Comparison of ENCODE assay signal across 8 cellular contexts in the genomic region with DNA sequence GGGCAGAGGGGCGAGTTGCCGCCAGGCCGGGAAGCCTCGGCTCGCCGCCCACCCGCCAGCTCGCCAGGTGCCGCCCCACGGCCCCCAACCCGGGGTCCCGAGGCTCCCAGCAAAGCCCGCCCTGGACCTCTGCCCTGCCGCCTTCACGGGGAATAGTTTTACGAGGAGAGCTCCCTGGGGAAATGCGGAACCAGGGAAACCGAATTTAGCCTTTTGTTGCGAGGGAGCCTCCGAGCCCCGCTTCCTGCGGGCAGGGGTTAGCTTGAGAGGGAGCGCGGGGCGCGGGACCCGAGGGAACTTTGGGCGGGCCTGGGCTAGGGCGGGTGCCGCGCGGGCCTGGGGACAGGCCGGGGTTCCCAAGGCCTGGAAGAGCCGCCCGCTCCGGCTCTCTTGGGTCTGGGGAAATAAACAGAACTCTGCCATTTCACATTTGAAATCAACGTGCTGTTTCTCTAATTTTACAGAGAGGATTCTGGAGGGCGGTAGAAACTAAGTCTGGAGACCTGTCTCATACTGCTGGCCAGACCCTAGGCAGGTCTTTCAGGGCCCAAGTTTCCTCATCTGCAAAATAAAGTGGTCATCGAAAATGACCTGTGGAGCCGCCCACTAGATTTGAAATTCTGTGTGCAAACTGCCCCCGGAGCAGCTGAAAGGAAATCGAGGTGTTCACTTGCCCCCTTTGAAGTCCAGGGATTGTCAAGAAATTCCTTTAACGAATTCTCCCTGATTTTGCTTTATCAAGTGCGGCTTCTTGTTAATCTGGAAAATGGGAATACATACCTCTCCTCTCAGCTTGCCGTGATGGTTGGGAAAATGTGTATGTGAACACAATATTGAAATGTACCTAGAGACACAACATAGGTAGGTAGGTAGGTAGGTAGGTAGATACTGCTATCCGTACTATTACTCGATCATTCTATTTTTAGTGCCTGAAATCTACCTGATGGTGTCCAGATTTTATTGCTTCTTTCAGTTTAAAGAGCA. TPM values are rescaled to one million over a fixed set of nuclear protein-coding genes. Genes with fewer than 3 reads are reported as not detected.
DNase-seq lines count a peak whose midpoint lies in the region; ATAC-seq, FAIRE-seq and TF ChIP-seq lines count a peak whose summit lies in the region.

No MANE protein-coding gene starts in this region.

- RAD21 ChIA-PET in GM12878 (lab: Charles Lee; ENCODE audit: unreplicated experiment), result interaction anchor here (0.6 to 7.4 kb wide), 6 partner anchors 11 to 909 kb away, joined by 3 to 282 read pairs (median 3); a partner anchor contains a TSS

- ATAC-seq in GM19035 (IDR thresholded peaks at IDR 0.05; ENCODE audit: unreplicated experiment) (peak; percentile 13), HG03469 (IDR thresholded peaks at IDR 0.05; ENCODE audit: unreplicated experiment) (peak; percentile 4), GM12878 (peak; percentile 10), HG03457 (IDR thresholded peaks at IDR 0.05; ENCODE audit: unreplicated experiment) (no peak)

- H3K4me1 ChIP-seq in PC-9 (replicated peaks; ENCODE audit: insufficient read depth), result peaks cover 29% of the 10 kb centered on the region
- H3K4me1 ChIP-seq in GM12878 (ENCODE audit: control insufficient read depth, insufficient read depth, low read length), result peaks cover 11% of the 10 kb centered on the region
- peaks cover 13% of the 10 kb centered on the region for H3K4me1 ChIP-seq in iPS-15b (ENCODE audit: control insufficient read depth, insufficient read depth, low read length)
- H3K4me1 ChIP-seq in skeletal muscle tissue (ENCODE audit: control insufficient read depth in 3 of 3, insufficient read depth in 3 of 3, low read length in 3 of 3), result peaks cover 18 to 38% (median 32%) of the 10 kb centered on the region in 3 donors

- peaks cover 9% of the 10 kb centered on the region for H3F3A ChIP-seq in PC-9 (ENCODE audit: insufficient read depth, low read depth)

- no peak for TF ChIP-seq RAD21 in GM12878 (IDR thresholded peaks at IDR 0.05; ENCODE audit: insufficient read depth, low read depth, low read length)

- H2AFZ ChIP-seq in PC-9, result peak overlapping the region; percentile 85; the same call in 1 of the 2 replicates
- H2AFZ ChIP-seq in GM12878 (ENCODE audit: control insufficient read depth, low read depth, low read length), result peak overlapping the region; percentile 75

- H3K9ac ChIP-seq in GM12878 (ENCODE audit: control insufficient read depth, insufficient read depth, low read length), result peak overlapping the region; percentile 73
- peak overlapping the region; percentile 87 for H3K9ac ChIP-seq in iPS-15b (ENCODE audit: low read depth, low read length)
- H3K9ac ChIP-seq in skeletal muscle tissue (ENCODE audit: low read depth in 1 of 3, low read length in 3 of 3), result peak overlapping the region; percentile 79 to 97 (median 88)

- no peaks in the 10 kb centered on the region for H3K9me3 ChIP-seq in PC-9 (ENCODE audit: insufficient read depth, low read depth)
- no peaks in the 10 kb centered on the region for H3K9me3 ChIP-seq in GM12878 (replicated peaks; ENCODE audit: control insufficient read depth, insufficient read depth, low read length)
- H3K9me3 ChIP-seq in iPS-15b (ENCODE audit: control insufficient read depth, insufficient read depth, low read length), result no peaks in the 10 kb centered on the region
- H3K9me3 ChIP-seq in skeletal muscle tissue (ENCODE audit: control insufficient read depth in 3 of 3, low read length in 3 of 3), result no peaks in the 10 kb centered on the region

- H3K9me2 ChIP-seq in PC-9 (ENCODE audit: insufficient read depth), result no peaks in the 10 kb centered on the region

- H3K4me3 ChIP-seq in AG09309 (ENCODE audit: control insufficient read depth, low read depth, low read length) (peak overlapping the region; percentile 82), PC-9 (peak overlapping the region; percentile 68), GM12878 (peak overlapping the region; percentile 85; the same call in 1 of the 2 replicates), iPS-15b (ENCODE audit: low read depth, low read length) (peak overlapping the region; percentile 65), skeletal muscle tissue (ENCODE audit: low read length in 3 of 3) (peak overlapping the region; percentile 64 to 92 (median 92))

- H4K20me1 ChIP-seq in PC-9 (ENCODE audit: insufficient read depth), result peaks cover 17% of the 10 kb centered on the region; the same call in 1 of the 2 replicates
- H4K20me1 ChIP-seq in GM12878 (ENCODE audit: control insufficient read depth, insufficient read depth), result no peaks in the 10 kb centered on the region

- POLR2A ChIA-PET in PC-9 (lab: Charles Lee; ENCODE audit: unreplicated experiment), result interaction anchor here (0.6 to 1.3 kb wide), 3 partner anchors 206 to 305 kb away, joined by 3 to 22 read pairs (median 6); no protein-coding TSS in a partner anchor
- POLR2A ChIA-PET in GM12878 (lab: Charles Lee), result interaction anchor here (0.6 to 3.7 kb wide), 4 partner anchors 212 to 1242 kb away, joined by 3 to 24 read pairs (median 6); no protein-coding TSS in a partner anchor

- TF ChIP-seq CTCF in AG09309 (IDR thresholded peaks at IDR 0.05; ENCODE audit: control insufficient read depth, insufficient read depth, low read depth, low read length, missing control alignments) (no peak), PC-9 (conservative IDR thresholded peaks at IDR 0.05) (no peak), GM12878 (IDR thresholded peaks at IDR 0.05 in 2 of 3, conservative IDR thresholded peaks at IDR 0.05 in 1 of 3; ENCODE audit: control insufficient read depth in 2 of 3, extremely low read depth in 1 of 3, insufficient read depth in 1 of 3, low read depth in 3 of 3, low read length in 3 of 3) (no peak)

- H3K4me2 ChIP-seq in PC-9 (peak overlapping the region; percentile 95), GM12878 (ENCODE audit: control insufficient read depth, insufficient read depth) (peak overlapping the region; percentile 91)

- intact Hi-C loops in PC-9 (cut with micrococcal nuclease; ENCODE audit: unreplicated experiment) (no loop called here), GM12878 (cut with micrococcal nuclease; ENCODE audit: unreplicated experiment) (loop anchor here (5.0 kb wide), 1 partner anchor 70 kb away; no protein-coding TSS in a partner anchor)

- BruUV-seq in PC-9 (replicated peaks; lab: Mats Ljungman, UMichigan), result TSS peak; percentile 36
- BruUV-seq in GM12878 (replicated peaks; lab: Mats Ljungman, UMichigan), result no TSS peak

- SMC1A ChIA-PET in GM12878 (lab: Charles Lee; ENCODE audit: uncharacterized antibody, unreplicated experiment), result interaction anchor here (1.0 to 11.3 kb wide), 5 partner anchors 15 to 249 kb away, joined by 3 to 303 read pairs (median 3); no protein-coding TSS in a partner anchor

- FAIRE-seq in GM12878 (lab: Jason Lieb, UNC), result no peak

- 32% methylated on average over 27 of the region's 47 CpGs for WGBS in GM12878 (ENCODE audit: insufficient coverage, insufficient replicate concordance, low lambda C conversion rate, missing lambda C conversion rate)

- in situ Hi-C loops in GM12878 (cut with MboI), result no loop called here

- CTCF ChIA-PET in PC-9 (lab: Charles Lee) (interaction anchor here (0.6 to 1.1 kb wide), 6 partner anchors 211 to 390 kb away, joined by 3 to 15 read pairs (median 6); no protein-coding TSS in a partner anchor), GM12878 (lab: Yijun Ruan, JAX) (interaction anchor here (0.8 to 10.9 kb wide), 3 partner anchors 248 to 311 kb away, joined by 4 to 418 read pairs (median 50); no protein-coding TSS in a partner anchor)

- no peak for DNase-seq in AG09309 (ENCODE audit: low read depth)
- DNase-seq in PC-9, result no peak
- no peak for DNase-seq in GM12878 (ENCODE audit: low read depth, low spot score)

- H3K27me3 ChIP-seq in PC-9 (ENCODE audit: insufficient read depth, low read depth) (no peaks in the 10 kb centered on the region), GM12878 (replicated peaks in 1 of 2; ENCODE audit: control insufficient read depth in 2 of 2, insufficient read depth in 2 of 2, low read length in 1 of 2) (no peaks in the 10 kb centered on the region), iPS-15b (ENCODE audit: control insufficient read depth, insufficient read depth, low read length) (no peaks in the 10 kb centered on the region), skeletal muscle tissue (ENCODE audit: control insufficient read depth in 3 of 3, insufficient read depth in 3 of 3, low read length in 3 of 3) (no peaks in the 10 kb centered on the region)

- H3K36me3 ChIP-seq in PC-9 (ENCODE audit: low read depth) (0 out of 2 replicates have a peak, but pooled peaks cover 14% of the 10 kb centered on the region), GM12878 (ENCODE audit: control insufficient read depth in 2 of 2, insufficient read depth in 2 of 2, low read length in 1 of 2) (no peaks in the 10 kb centered on the region), iPS-15b (ENCODE audit: control insufficient read depth, insufficient read depth, low read length) (peaks cover 17% of the 10 kb centered on the region), skeletal muscle tissue (ENCODE audit: control insufficient read depth in 3 of 3, insufficient read depth in 3 of 3, low read length in 3 of 3) (peaks cover 15 to 27% (median 24%) of the 10 kb centered on the region in 3 donors)

- no peak overlapping the region for H3K27ac ChIP-seq in PC-9
- H3K27ac ChIP-seq in GM12878 (ENCODE audit: control insufficient read depth, insufficient read depth), result peak overlapping the region; percentile 71
- H3K27ac ChIP-seq in skeletal muscle tissue (ENCODE audit: low read depth, low read length), result peak overlapping the region; percentile 97

- TF ChIP-seq POLR2A in GM12878 (IDR thresholded peaks at IDR 0.05; ENCODE audit: low read depth, low read length), result no peak

- peaks cover 34% of the 10 kb centered on the region for H3K79me2 ChIP-seq in PC-9 (ENCODE audit: low read depth)
- H3K79me2 ChIP-seq in GM12878 (ENCODE audit: control insufficient read depth, insufficient read depth, low read length), result peaks cover 7% of the 10 kb centered on the region

- no peak for TF ChIP-seq EP300 in GM12878 (IDR thresholded peaks at IDR 0.05; ENCODE audit: borderline replicate concordance in 1 of 2, control insufficient read depth in 1 of 2, low read depth in 2 of 2, low read length in 2 of 2)

RNA-seq across cellular contexts. Expression of a gene that starts 0.7 kb away (rescaled TPM):
- total RNA-seq in PC-9 (2021) (335 and 348 TPM in 2 replicates), GM12878 (2014; rRNA removed) (174 and 183 TPM in 2 replicates), GM12878 (2014; rRNA removed; fragmentation: Illumina TruSeq; extraction: Trizol) (141 TPM in 2 replicates), GM12878 (2021) (172 and 191 TPM in 2 replicates), skeletal muscle tissue (435 TPM)
- total RNA-seq in GM12878 (2013; cell fraction: nucleolus; rRNA removed), result 44.9 and 45.1 TPM in 2 replicates
- polyA plus RNA-seq in GM12878 (2011; ENCODE audit: low read depth), result 42.0 TPM
- polyA plus RNA-seq in GM12878 (2011; rRNA removed) (1.0 and 2.3 TPM in 2 replicates), GM12878 (2014; fragmentation: Illumina TruSeq; extraction: Trizol) (192 and 194 TPM in 2 replicates), GM12878 (2014; fragmentation: Nextera tagmentation; extraction: Ambion mirVana) (100 to 1,000 TPM; 166 to 392 TPM), GM12878 (2014; rRNA removed) (155 and 160 TPM in 2 replicates), GM12878 (2016; fragmentation: Nextera tagmentation; extraction: Ambion mirVana) (100 to 1,000 TPM; 162 TPM)
- polyA plus RNA-seq in GM12878 (2011; cell fraction: cytosol; rRNA removed), result 1.6 and 2.8 TPM in 2 replicates
- polyA plus RNA-seq in GM12878 (2011; cell fraction: nucleus; rRNA removed), result 2.7 and 3.3 TPM in 2 replicates
- 79.1 and 86.0 TPM in 2 replicates for polyA plus RNA-seq in GM12878 (2012)
- polyA minus RNA-seq in GM12878 (2011; rRNA and poly(A)+ RNA removed), result 1.2 and 4.8 TPM in 2 replicates
- polyA minus RNA-seq in GM12878 (2011; cell fraction: cytosol; rRNA and poly(A)+ RNA removed), result 1.8 and 2.4 TPM in 2 replicates
- polyA minus RNA-seq in GM12878 (2011; cell fraction: nucleus; rRNA and poly(A)+ RNA removed), result 0.73 and 0.96 TPM in 2 replicates

RNA-seq across cellular contexts. Expression of a gene that starts 8.1 kb away (rescaled TPM):
- not detected in 2 replicates for total RNA-seq in PC-9 (2021)
- not detected in 2 replicates for total RNA-seq in GM12878 (2013; cell fraction: nucleolus; rRNA removed)
- total RNA-seq in GM12878 (2014; rRNA removed), result 0.11 TPM in 1 of 2 replicates, not detected in the other
- total RNA-seq in GM12878 (2014; rRNA removed; fragmentation: Illumina TruSeq; extraction: Trizol), result not detected in 2 replicates
- total RNA-seq in GM12878 (2021), result not detected in 2 replicates
- not detected for polyA plus RNA-seq in GM12878 (2011; ENCODE audit: low read depth)
- not detected in 2 replicates for polyA plus RNA-seq in GM12878 (2011; rRNA removed)
- not detected in 2 replicates for polyA plus RNA-seq in GM12878 (2011; cell fraction: cytosol; rRNA removed)
- not detected in 2 replicates for polyA plus RNA-seq in GM12878 (2011; cell fraction: nucleus; rRNA removed)
- polyA plus RNA-seq in GM12878 (2012), result 0.05 and 0.10 TPM in 2 replicates
- not detected in 2 replicates for polyA plus RNA-seq in GM12878 (2014; fragmentation: Illumina TruSeq; extraction: Trizol)
- polyA plus RNA-seq in GM12878 (2014; fragmentation: Nextera tagmentation; extraction: Ambion mirVana), result not detected
- polyA plus RNA-seq in GM12878 (2014; rRNA removed), result not detected in 2 replicates
- under 1 TPM in 1 of 2 experiments, not detected in 1; 0.11 TPM for polyA plus RNA-seq in GM12878 (2016; fragmentation: Nextera tagmentation; extraction: Ambion mirVana)
- polyA minus RNA-seq in GM12878 (2011; rRNA and poly(A)+ RNA removed), result not detected in 2 replicates
- polyA minus RNA-seq in GM12878 (2011; cell fraction: cytosol; rRNA and poly(A)+ RNA removed), result not detected in 2 replicates
- polyA minus RNA-seq in GM12878 (2011; cell fraction: nucleus; rRNA and poly(A)+ RNA removed), result not detected in 2 replicates
- not detected for total RNA-seq in skeletal muscle tissue

RNA-seq across cellular contexts. Expression of a gene that starts 57.6 kb away (rescaled TPM):
- not detected in 2 replicates for total RNA-seq in PC-9 (2021)
- not detected in 2 replicates for total RNA-seq in GM12878 (2013; cell fraction: nucleolus; rRNA removed)
- total RNA-seq in GM12878 (2014; rRNA removed), result 0.17 and 0.27 TPM in 2 replicates
- total RNA-seq in GM12878 (2014; rRNA removed; fragmentation: Illumina TruSeq; extraction: Trizol), result 0.27 TPM in 1 of 2 replicates, not detected in the other
- total RNA-seq in GM12878 (2021), result not detected in 2 replicates
- polyA plus RNA-seq in GM12878 (2011; ENCODE audit: low read depth), result not detected
- polyA plus RNA-seq in GM12878 (2011; rRNA removed), result not detected in 2 replicates
- polyA plus RNA-seq in GM12878 (2011; cell fraction: cytosol; rRNA removed), result not detected in 2 replicates
- polyA plus RNA-seq in GM12878 (2011; cell fraction: nucleus; rRNA removed), result not detected in 2 replicates
- 0.14 TPM in 1 of 2 replicates, not detected in the other for polyA plus RNA-seq in GM12878 (2012)
- 0.14 and 0.28 TPM in 2 replicates for polyA plus RNA-seq in GM12878 (2014; fragmentation: Illumina TruSeq; extraction: Trizol)
- not detected for polyA plus RNA-seq in GM12878 (2014; fragmentation: Nextera tagmentation; extraction: Ambion mirVana)
- 0.05 TPM in 1 of 2 replicates, not detected in the other for polyA plus RNA-seq in GM12878 (2014; rRNA removed)
- under 1 TPM in 1 of 2 experiments, not detected in 1; 0.28 TPM for polyA plus RNA-seq in GM12878 (2016; fragmentation: Nextera tagmentation; extraction: Ambion mirVana)
- polyA minus RNA-seq in GM12878 (2011; rRNA and poly(A)+ RNA removed), result not detected in 2 replicates
- polyA minus RNA-seq in GM12878 (2011; cell fraction: cytosol; rRNA and poly(A)+ RNA removed), result not detected in 2 replicates
- polyA minus RNA-seq in GM12878 (2011; cell fraction: nucleus; rRNA and poly(A)+ RNA removed), result not detected in 2 replicates
- not detected for total RNA-seq in skeletal muscle tissue
